Comparison of ENCODE assay signal across 2 cellular contexts in the genomic region with DNA sequence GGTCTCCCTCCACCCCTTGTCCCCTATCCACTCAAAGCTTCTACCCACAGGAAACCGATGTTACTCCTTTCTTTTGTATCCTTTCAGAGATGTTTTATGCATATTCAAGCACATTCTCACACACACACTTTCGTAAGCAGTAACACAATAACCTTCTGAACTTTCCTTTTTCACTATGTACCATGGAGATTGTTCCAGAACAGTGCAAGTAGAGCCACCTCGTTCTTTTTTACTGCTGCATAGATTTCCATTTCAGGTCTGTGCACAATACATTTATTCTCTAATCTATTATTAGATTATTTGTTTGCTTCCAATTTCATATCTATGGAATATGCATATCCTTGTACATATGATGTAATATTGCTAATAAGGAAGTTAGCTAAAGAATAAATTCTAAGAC.
TF ChIP-seq lines count a peak whose summit lies in the region.

No MANE protein-coding gene starts in this region.

TF ChIP-seq in GM12878, 131 proteins besides CTCF, POLR2A, EP300 and RAD21:
- no peak for TF ChIP-seq GATAD2B (conservative IDR thresholded peaks at IDR 0.05; ENCODE audit: low read depth)
- TF ChIP-seq, protein P1, sequence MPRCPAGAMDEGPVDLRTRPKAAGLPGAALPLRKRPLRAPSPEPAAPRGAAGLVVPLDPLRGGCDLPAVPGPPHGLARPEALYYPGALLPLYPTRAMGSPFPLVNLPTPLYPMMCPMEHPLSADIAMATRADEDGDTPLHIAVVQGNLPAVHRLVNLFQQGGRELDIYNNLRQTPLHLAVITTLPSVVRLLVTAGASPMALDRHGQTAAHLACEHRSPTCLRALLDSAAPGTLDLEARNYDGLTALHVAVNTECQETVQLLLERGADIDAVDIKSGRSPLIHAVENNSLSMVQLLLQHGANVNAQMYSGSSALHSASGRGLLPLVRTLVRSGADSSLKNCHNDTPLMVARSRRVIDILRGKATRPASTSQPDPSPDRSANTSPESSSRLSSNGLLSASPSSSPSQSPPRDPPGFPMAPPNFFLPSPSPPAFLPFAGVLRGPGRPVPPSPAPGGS (IDR thresholded peaks at IDR 0.05; ENCODE audit: borderline replicate concordance, insufficient read depth, low read depth, low read length, poor library complexity, severe bottlenecking), result peak; percentile 25
- peak; percentile 72; the same call in 1 of the 2 replicates for TF ChIP-seq ZNF217 (IDR thresholded peaks at IDR 0.05)
- TF ChIP-seq TCF7 (IDR thresholded peaks at IDR 0.05; ENCODE audit: borderline replicate concordance), result no peak
- no peak for TF ChIP-seq FOXK2 (IDR thresholded peaks at IDR 0.05)
- no peak for TF ChIP-seq JUND (IDR thresholded peaks at IDR 0.05; ENCODE audit: low read depth, low read length)
- TF ChIP-seq, protein P2, sequence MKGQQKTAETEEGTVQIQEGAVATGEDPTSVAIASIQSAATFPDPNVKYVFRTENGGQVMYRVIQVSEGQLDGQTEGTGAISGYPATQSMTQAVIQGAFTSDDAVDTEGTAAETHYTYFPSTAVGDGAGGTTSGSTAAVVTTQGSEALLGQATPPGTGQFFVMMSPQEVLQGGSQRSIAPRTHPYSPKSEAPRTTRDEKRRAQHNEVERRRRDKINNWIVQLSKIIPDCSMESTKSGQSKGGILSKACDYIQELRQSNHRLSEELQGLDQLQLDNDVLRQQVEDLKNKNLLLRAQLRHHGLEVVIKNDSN (IDR thresholded peaks at IDR 0.05; ENCODE audit: borderline replicate concordance, extremely low read length, insufficient read depth, low read depth, low read length), result no peak
- TF ChIP-seq, protein P3, sequence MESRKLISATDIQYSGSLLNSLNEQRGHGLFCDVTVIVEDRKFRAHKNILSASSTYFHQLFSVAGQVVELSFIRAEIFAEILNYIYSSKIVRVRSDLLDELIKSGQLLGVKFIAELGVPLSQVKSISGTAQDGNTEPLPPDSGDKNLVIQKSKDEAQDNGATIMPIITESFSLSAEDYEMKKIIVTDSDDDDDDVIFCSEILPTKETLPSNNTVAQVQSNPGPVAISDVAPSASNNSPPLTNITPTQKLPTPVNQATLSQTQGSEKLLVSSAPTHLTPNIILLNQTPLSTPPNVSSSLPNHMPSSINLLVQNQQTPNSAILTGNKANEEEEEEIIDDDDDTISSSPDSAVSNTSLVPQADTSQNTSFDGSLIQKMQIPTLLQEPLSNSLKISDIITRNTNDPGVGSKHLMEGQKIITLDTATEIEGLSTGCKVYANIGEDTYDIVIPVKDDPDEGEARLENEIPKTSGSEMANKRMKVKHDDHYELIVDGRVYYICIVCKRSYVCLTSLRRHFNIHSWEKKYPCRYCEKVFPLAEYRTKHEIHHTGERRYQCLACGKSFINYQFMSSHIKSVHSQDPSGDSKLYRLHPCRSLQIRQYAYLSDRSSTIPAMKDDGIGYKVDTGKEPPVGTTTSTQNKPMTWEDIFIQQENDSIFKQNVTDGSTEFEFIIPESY (IDR thresholded peaks at IDR 0.05), result no peak
- no peak for TF ChIP-seq MEF2A (IDR thresholded peaks at IDR 0.05; ENCODE audit: insufficient read depth, low read depth, low read length)
- no peak for TF ChIP-seq NR2F1 (conservative IDR thresholded peaks at IDR 0.05)
- TF ChIP-seq, protein P4, sequence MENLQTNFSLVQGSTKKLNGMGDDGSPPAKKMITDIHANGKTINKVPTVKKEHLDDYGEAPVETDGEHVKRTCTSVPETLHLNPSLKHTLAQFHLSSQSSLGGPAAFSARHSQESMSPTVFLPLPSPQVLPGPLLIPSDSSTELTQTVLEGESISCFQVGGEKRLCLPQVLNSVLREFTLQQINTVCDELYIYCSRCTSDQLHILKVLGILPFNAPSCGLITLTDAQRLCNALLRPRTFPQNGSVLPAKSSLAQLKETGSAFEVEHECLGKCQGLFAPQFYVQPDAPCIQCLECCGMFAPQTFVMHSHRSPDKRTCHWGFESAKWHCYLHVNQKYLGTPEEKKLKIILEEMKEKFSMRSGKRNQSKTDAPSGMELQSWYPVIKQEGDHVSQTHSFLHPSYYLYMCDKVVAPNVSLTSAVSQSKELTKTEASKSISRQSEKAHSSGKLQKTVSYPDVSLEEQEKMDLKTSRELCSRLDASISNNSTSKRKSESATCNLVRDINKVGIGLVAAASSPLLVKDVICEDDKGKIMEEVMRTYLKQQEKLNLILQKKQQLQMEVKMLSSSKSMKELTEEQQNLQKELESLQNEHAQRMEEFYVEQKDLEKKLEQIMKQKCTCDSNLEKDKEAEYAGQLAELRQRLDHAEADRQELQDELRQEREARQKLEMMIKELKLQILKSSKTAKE (IDR thresholded peaks at IDR 0.05; ENCODE audit: low read depth, poor library complexity, severe bottlenecking), result no peak
- TF ChIP-seq POU2F2 (IDR thresholded peaks at IDR 0.05; ENCODE audit: borderline replicate concordance, low read depth, low read length), result peak; percentile 77; the same call in 1 of the 3 replicates
- TF ChIP-seq NBN (IDR thresholded peaks at IDR 0.05), result 0 out of 2 replicates have a peak, but pooled peaks have one; percentile 17
- TF ChIP-seq, protein P5, sequence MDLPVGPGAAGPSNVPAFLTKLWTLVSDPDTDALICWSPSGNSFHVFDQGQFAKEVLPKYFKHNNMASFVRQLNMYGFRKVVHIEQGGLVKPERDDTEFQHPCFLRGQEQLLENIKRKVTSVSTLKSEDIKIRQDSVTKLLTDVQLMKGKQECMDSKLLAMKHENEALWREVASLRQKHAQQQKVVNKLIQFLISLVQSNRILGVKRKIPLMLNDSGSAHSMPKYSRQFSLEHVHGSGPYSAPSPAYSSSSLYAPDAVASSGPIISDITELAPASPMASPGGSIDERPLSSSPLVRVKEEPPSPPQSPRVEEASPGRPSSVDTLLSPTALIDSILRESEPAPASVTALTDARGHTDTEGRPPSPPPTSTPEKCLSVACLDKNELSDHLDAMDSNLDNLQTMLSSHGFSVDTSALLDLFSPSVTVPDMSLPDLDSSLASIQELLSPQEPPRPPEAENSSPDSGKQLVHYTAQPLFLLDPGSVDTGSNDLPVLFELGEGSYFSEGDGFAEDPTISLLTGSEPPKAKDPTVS (IDR thresholded peaks at IDR 0.05; ENCODE audit: low read depth, low read length), result peak; percentile 86; the same call in 1 of the 2 replicates
- no peak for TF ChIP-seq IKZF1 (conservative IDR thresholded peaks at IDR 0.05)
- 0 out of 4 replicates have a peak, but pooled peaks of 1 of the 2 experiments have one; percentile 19 for TF ChIP-seq IKZF2 (IDR thresholded peaks at IDR 0.05)
- TF ChIP-seq NR2C1 (IDR thresholded peaks at IDR 0.05), result no peak

TF ChIP-seq in endothelial cell of umbilical vein, 7 proteins besides CTCF, POLR2A, EP300 and RAD21:
- no peak for TF ChIP-seq MYC (IDR thresholded peaks at IDR 0.05; ENCODE audit: low read depth, low read length)
- no peak for TF ChIP-seq FOS (IDR thresholded peaks at IDR 0.05; ENCODE audit: borderline replicate concordance, insufficient read depth, low read length)
- no peak for TF ChIP-seq JUN (IDR thresholded peaks at IDR 0.05; ENCODE audit: borderline replicate concordance, insufficient read depth, insufficient read length, low read depth)
- no peak for TF ChIP-seq EZH2 (IDR thresholded peaks at IDR 0.05; ENCODE audit: borderline replicate concordance, low read depth, low read length, severe bottlenecking)
- TF ChIP-seq POLR2AphosphoS5 (IDR thresholded peaks at IDR 0.05; ENCODE audit: insufficient read depth, low read depth, low read length), result no peak
- no peak for TF ChIP-seq GATA2 (IDR thresholded peaks at IDR 0.05; ENCODE audit: insufficient read depth, insufficient read length, low read depth, low read length)
- TF ChIP-seq, protein P6, sequence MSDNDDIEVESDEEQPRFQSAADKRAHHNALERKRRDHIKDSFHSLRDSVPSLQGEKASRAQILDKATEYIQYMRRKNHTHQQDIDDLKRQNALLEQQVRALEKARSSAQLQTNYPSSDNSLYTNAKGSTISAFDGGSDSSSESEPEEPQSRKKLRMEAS (IDR thresholded peaks at IDR 0.05; ENCODE audit: insufficient read depth, insufficient read length), result no peak
